ENCODE assay signal across 9 cellular contexts in genomic region chr2:71609958-71610357, GRCh38.
DNase-seq lines count a peak whose midpoint lies in the region; ATAC-seq and TF ChIP-seq lines count a peak whose summit lies in the region.
"Had no signal": no experiment of that assay in that cellular context is flagged by ENCODE, and none has a peak within 500 bp of the region (broad histone marks: within the 10 kb centered on the region; RNA-seq: fewer than 3 reads in every experiment).

No MANE protein-coding gene starts in this region.

- no TSS peak for BruUV-seq in HCT116 (replicated peaks; lab: Mats Ljungman, UMichigan)

- H3K27ac ChIP-seq in HCT116 (ENCODE audit: low read depth, low read length) (no peak overlapping the region), SK-N-MC (no peak overlapping the region), hepatocyte (no peak overlapping the region), GM23338 (ENCODE audit: low read depth) (no peak overlapping the region), substantia nigra (ENCODE audit: low read depth, low read length, poor library complexity, severe bottlenecking) (no peak overlapping the region)

- peaks cover 11% of the 10 kb centered on the region for H3K4me1 Mint-ChIP-seq in GM23338

- POLR2A ChIA-PET in HCT116 (lab: Charles Lee) = no interaction called here

- no peaks in the 10 kb centered on the region for H3K4me1 ChIP-seq in HCT116 (ENCODE audit: control insufficient read depth in 1 of 2, insufficient read depth in 2 of 2, low read length in 2 of 2)
- H3K4me1 ChIP-seq in hepatocyte (ENCODE audit: insufficient read depth) = no peaks in the 10 kb centered on the region
- 0 out of 2 replicates have a peak, but pooled peaks cover 6% of the 10 kb centered on the region for H3K4me1 ChIP-seq in GM23338 (ENCODE audit: insufficient read depth)

- H3F3A ChIP-seq in GM23338 (replicated peaks; ENCODE audit: low read depth) = no peaks in the 10 kb centered on the region

- no peaks in the 10 kb centered on the region for H3K9me3 ChIP-seq in HCT116 (ENCODE audit: control insufficient read depth in 1 of 2, insufficient read depth in 1 of 2, low read depth in 1 of 2, low read length in 2 of 2)
- no peaks in the 10 kb centered on the region for H3K9me3 ChIP-seq in SK-N-MC (ENCODE audit: low read depth, low read length)
- H3K9me3 ChIP-seq in hepatocyte (ENCODE audit: low read depth) = no peaks in the 10 kb centered on the region
- H3K9me3 ChIP-seq: neutrophil had no signal

- WGBS in hepatocyte (ENCODE audit: low lambda C conversion rate, missing lambda C conversion rate) = 100% methylated on average over 1 of the region's 1 CpG

- TF ChIP-seq CTCF in HCT116 (IDR thresholded peaks at IDR 0.05 in 2 of 3, conservative IDR thresholded peaks at IDR 0.05 in 1 of 3; ENCODE audit: borderline replicate concordance in 1 of 3, insufficient read depth in 1 of 3, low read depth in 2 of 3, low read length in 2 of 3) (peak; percentile 8 to 61 (median 53); a peak in 3 of 6 replicates), hepatocyte (IDR thresholded peaks at IDR 0.05; ENCODE audit: poor library complexity) (peak; percentile 45), GM23338 (conservative IDR thresholded peaks at IDR 0.05; ENCODE audit: low read depth in 2 of 2) (no peak)

- H3K27ac Mint-ChIP-seq in GM23338 = no peak overlapping the region

- TF ChIP-seq RAD21 in HCT116 (IDR thresholded peaks at IDR 0.05; ENCODE audit: low read depth) = peak; percentile 68

- TF ChIP-seq POLR2A in HCT116 (IDR thresholded peaks at IDR 0.05; ENCODE audit: borderline replicate concordance, extremely low read depth, insufficient read depth, insufficient read length) = no peak

- H3K4me2 ChIP-seq in HCT116 (ENCODE audit: low read length) (no peak overlapping the region), hepatocyte (no peak overlapping the region), GM23338 (no peak overlapping the region)

- peaks cover 2% of the 10 kb centered on the region; the same call in 2 of the 3 replicates for H3K36me3 Mint-ChIP-seq in GM23338 (ENCODE audit: low read depth)

- no peaks in the 10 kb centered on the region for H3K9me2 ChIP-seq in HCT116 (ENCODE audit: insufficient read depth)
- H3K9me2 ChIP-seq in hepatocyte (replicated peaks; ENCODE audit: insufficient read depth) = no peaks in the 10 kb centered on the region
- H3K9me2 ChIP-seq in GM23338 (ENCODE audit: insufficient read depth) = 0 out of 2 replicates have a peak, but pooled peaks cover 5% of the 10 kb centered on the region

- no peak overlapping the region for H3K9ac ChIP-seq in HCT116 (ENCODE audit: low read length)
- H3K9ac ChIP-seq in SK-N-MC (ENCODE audit: insufficient read length) = no peak overlapping the region

- no peak overlapping the region for H2AFZ ChIP-seq in HCT116 (ENCODE audit: low read depth, low read length, poor library complexity, severe bottlenecking)
- H2AFZ ChIP-seq in hepatocyte = no peak overlapping the region
- no peak overlapping the region for H2AFZ ChIP-seq in GM23338

- intact Hi-C loops in HCT116 (cut with micrococcal nuclease) = loop anchor here (2.0 to 5.0 kb wide), 2 partner anchors 189 to 542 kb away; no protein-coding TSS in a partner anchor

- peak; percentile 83 for ATAC-seq in HCT116
- ATAC-seq in GM23338 = no peak
- ATAC-seq in HG02623 (IDR thresholded peaks at IDR 0.05; ENCODE audit: unreplicated experiment) = no peak

- H3K36me3 ChIP-seq in HCT116 (ENCODE audit: control insufficient read depth in 1 of 2, insufficient read depth in 2 of 2, low read length in 2 of 2) (no peaks in the 10 kb centered on the region), SK-N-MC (ENCODE audit: insufficient read depth, low read length) (no peaks in the 10 kb centered on the region), hepatocyte (replicated peaks; ENCODE audit: insufficient read depth, low read depth) (no peaks in the 10 kb centered on the region), GM23338 (ENCODE audit: insufficient read depth) (no peaks in the 10 kb centered on the region)

- H3K79me2 ChIP-seq in HCT116 (ENCODE audit: insufficient read depth, low read length) (no peaks in the 10 kb centered on the region), hepatocyte (no peaks in the 10 kb centered on the region), GM23338 (replicated peaks; ENCODE audit: insufficient read depth) (no peaks in the 10 kb centered on the region)

- peaks cover 14% of the 10 kb centered on the region for H3K27me3 Mint-ChIP-seq in GM23338 (ENCODE audit: insufficient read depth, low read depth, poor library complexity)

- peak; percentile 58 for DNase-seq in AG08396 (ENCODE audit: low spot score)
- peak; percentile 24 for DNase-seq in HCT116 (ENCODE audit: low read depth, low spot score)
- peak; percentile 56 for DNase-seq in SK-N-MC (ENCODE audit: low read depth, low spot score)
- DNase-seq in hepatocyte (ENCODE audit: low spot score) = peak; percentile 49
- DNase-seq in GM23338 (ENCODE audit: low spot score) = no peak
- DNase-seq in NCI-H226 = no peak
- no peak for DNase-seq in substantia nigra (lab: John Stamatoyannopoulos, UW)

- H3K27me3 ChIP-seq in HCT116 (ENCODE audit: insufficient read depth, low read length) (peaks cover 13% of the 10 kb centered on the region; the same call in 1 of the 2 replicates), hepatocyte (peaks cover 7% of the 10 kb centered on the region), GM23338 (ENCODE audit: insufficient read depth) (no peaks in the 10 kb centered on the region)
- H3K27me3 ChIP-seq: neutrophil had no signal

- no peak overlapping the region for H3K4me3 ChIP-seq in HCT116 (replicated peaks in 1 of 2; ENCODE audit: low read depth in 1 of 2, low read length in 2 of 2)
- no peak overlapping the region for H3K4me3 ChIP-seq in SK-N-MC
- no peak overlapping the region for H3K4me3 ChIP-seq in hepatocyte
- no peak overlapping the region for H3K4me3 ChIP-seq in GM23338

- no peaks in the 10 kb centered on the region for H4K20me1 ChIP-seq in HCT116 (ENCODE audit: insufficient read depth)
- no peaks in the 10 kb centered on the region for H4K20me1 ChIP-seq in hepatocyte (ENCODE audit: insufficient read depth, poor library complexity, severe bottlenecking)
- H4K20me1 ChIP-seq in GM23338 (replicated peaks; ENCODE audit: insufficient read depth) = no peaks in the 10 kb centered on the region

- no peak overlapping the region for H3K4me3 Mint-ChIP-seq in GM23338

- CTCF ChIA-PET in HCT116 (lab: Charles Lee) = interaction anchor here (1.0 to 1.7 kb wide), 4 partner anchors 187 to 540 kb away, joined by 3 to 13 read pairs (median 6); no protein-coding TSS in a partner anchor

- RAD21 ChIA-PET in HCT116 (lab: Charles Lee; ENCODE audit: low non-redundant PET in 1 of 2, low total read pairs in 2 of 2, uncharacterized antibody in 2 of 2, unreplicated experiment in 2 of 2) = no interaction called here

- no peaks in the 10 kb centered on the region for H3K9me3 Mint-ChIP-seq in GM23338

TF ChIP-seq in HCT116, 20 proteins besides CTCF, POLR2A, EP300 and RAD21 (continues in another document):
- TF ChIP-seq, protein P1, sequence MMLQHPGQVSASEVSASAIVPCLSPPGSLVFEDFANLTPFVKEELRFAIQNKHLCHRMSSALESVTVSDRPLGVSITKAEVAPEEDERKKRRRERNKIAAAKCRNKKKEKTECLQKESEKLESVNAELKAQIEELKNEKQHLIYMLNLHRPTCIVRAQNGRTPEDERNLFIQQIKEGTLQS (IDR thresholded peaks at IDR 0.05) = no peak
- TF ChIP-seq FOSL1 (IDR thresholded peaks at IDR 0.05; ENCODE audit: low read depth) (no peak), ELF1 (IDR thresholded peaks at IDR 0.05; ENCODE audit: borderline replicate concordance, low read depth) (no peak), EGR1 (IDR thresholded peaks at IDR 0.05; ENCODE audit: low read depth) (no peak), SP1 (IDR thresholded peaks at IDR 0.05; ENCODE audit: low read depth) (no peak), EZH2phosphoT487 (IDR thresholded peaks at IDR 0.05; ENCODE audit: borderline replicate concordance) (no peak), POLR2AphosphoS5 (IDR thresholded peaks at IDR 0.05; ENCODE audit: low read depth, low read length) (no peak), CEBPB (IDR thresholded peaks at IDR 0.05; ENCODE audit: low read depth) (no peak), ZNF274 (IDR thresholded peaks at IDR 0.05; ENCODE audit: low read depth, low read length) (no peak), TCF7L2 (IDR thresholded peaks at IDR 0.05; ENCODE audit: borderline replicate concordance, extremely low read depth, insufficient read depth, insufficient read length) (no peak), CBX3 (IDR thresholded peaks at IDR 0.05; ENCODE audit: low read depth) (no peak), YY1 (IDR thresholded peaks at IDR 0.05; ENCODE audit: extremely low read depth, insufficient replicate concordance, low read depth, low read length) (no peak)
- TF ChIP-seq, protein P2, sequence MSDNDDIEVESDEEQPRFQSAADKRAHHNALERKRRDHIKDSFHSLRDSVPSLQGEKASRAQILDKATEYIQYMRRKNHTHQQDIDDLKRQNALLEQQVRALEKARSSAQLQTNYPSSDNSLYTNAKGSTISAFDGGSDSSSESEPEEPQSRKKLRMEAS (IDR thresholded peaks at IDR 0.05) = no peak

TF ChIP-seq in GM23338, 12 proteins besides CTCF, POLR2A, EP300 and RAD21 (continues in another document):
- no peak for TF ChIP-seq ZNF114 (CRISPR knock-in tag; IDR thresholded peaks at IDR 0.05)
- no peak for TF ChIP-seq POLR2AphosphoS5 (IDR thresholded peaks at IDR 0.05; ENCODE audit: low read depth)
- no peak for TF ChIP-seq STAT1 (IDR thresholded peaks at IDR 0.05; ENCODE audit: unreplicated experiment)

Comparison
In these comparisons a context has a peak if more than half of its experiments do, and no peak if none do; other contexts are left out.
1. DNase-seq: peak in AG08396 (single experiment), HCT116 (single experiment), SK-N-MC (single experiment) and hepatocyte (single experiment); none in GM23338 (single experiment), NCI-H226 (single experiment) and substantia nigra (0 of 49).
2. CTCF ChIP-seq: peak in HCT116 (3 of 3) and hepatocyte (single experiment); none in GM23338 (0 of 2).